In the genomic region with DNA sequence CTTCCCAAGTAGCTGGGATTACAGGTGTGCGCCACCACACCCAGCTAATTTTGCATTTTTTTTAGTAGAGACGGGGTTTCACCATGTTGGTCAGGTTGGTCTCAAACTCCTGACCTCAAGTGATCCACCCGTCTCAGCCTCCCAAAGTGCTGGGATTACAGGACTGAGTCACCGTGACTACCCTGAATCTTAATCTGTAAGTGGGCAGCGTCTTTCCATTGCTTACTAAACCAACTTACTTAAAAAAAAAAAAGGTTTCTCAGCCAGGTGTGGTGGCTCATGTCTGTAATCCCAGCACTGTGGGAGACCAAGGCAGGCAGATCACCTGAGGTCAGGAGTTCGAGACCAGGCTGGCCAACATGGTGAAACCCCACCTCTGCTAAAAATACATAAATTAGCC, we compare ENCODE assay signal across 4 cellular contexts. TPM values are rescaled to one million over a fixed set of nuclear protein-coding genes. Genes with fewer than 3 reads are reported as not detected.
DNase-seq lines count a peak whose midpoint lies in the region; ATAC-seq and TF ChIP-seq lines count a peak whose summit lies in the region.
"Not testable (repeated sequence)": the region's sequence is repeated elsewhere in the genome, so short reads cannot be mapped to it uniquely, and the experiment has no call there.

No MANE protein-coding gene starts in this region.

- not testable (repeated sequence) for H3K27me3 ChIP-seq in BLaER1 treated with 17β-estradiol and CSF1 and Interleukin-3, amounts not matched to agents 10 nM and 100 nM

- H3K4me1 ChIP-seq in BLaER1 treated with 17β-estradiol and CSF1 and Interleukin-3, amounts not matched to agents 10 nM and 100 nM = peaks cover 88 to 97% (median 95%) of the 10 kb centered on the region in 10 experiments

- peak overlapping the region; percentile 43 for H3K4me3 Mint-ChIP-seq in T-helper 17 cell
- not testable (repeated sequence) for H3K4me3 Mint-ChIP-seq in activated naive CD8-positive, alpha-beta T cell treated with anti-CD3 and anti-CD28 coated beads, Interleukin-2, amount 50 U/mL, for 24 hours; natural killer cell

- intact Hi-C loops in natural killer cell (cut with micrococcal nuclease) = not testable (repeated sequence)

- H3K27ac ChIP-seq in BLaER1 treated with 17β-estradiol and CSF1 and Interleukin-3, amounts not matched to agents 10 nM and 100 nM = peak overlapping the region in 2 of 11 experiments; percentile 24 to 65; a peak in 1 of 22 replicates

- not testable (repeated sequence) for H3K9me3 ChIP-seq in BLaER1 treated with 17β-estradiol and CSF1 and Interleukin-3, amounts not matched to agents 10 nM and 100 nM (replicated peaks in 1 of 11); T-helper 17 cell (ENCODE audit: control insufficient read depth, low read length, poor library complexity, severe bottlenecking)

- H3K4me2 ChIP-seq in BLaER1 treated with 17β-estradiol and CSF1 and Interleukin-3, amounts not matched to agents 10 nM and 100 nM = peak overlapping the region; percentile 79 to 93 (median 89)

- DNase-seq in T-helper 17 cell; activated naive CD8-positive, alpha-beta T cell treated with anti-CD3 and anti-CD28 coated beads, Interleukin-2, amount 50 U/mL, for 24 hours; natural killer cell: not testable (repeated sequence)

- not testable (repeated sequence) for H3K9ac ChIP-seq in BLaER1 treated with 17β-estradiol and CSF1 and Interleukin-3, amounts not matched to agents 10 nM and 100 nM

- H3K4me1 Mint-ChIP-seq in T-helper 17 cell (peaks cover 40% of the 10 kb centered on the region), natural killer cell (peaks cover 71 to 72% of the 10 kb centered on the region in 2 donors)
- peaks cover 31% of the 10 kb centered on the region for H3K4me1 Mint-ChIP-seq in activated naive CD8-positive, alpha-beta T cell treated with anti-CD3 and anti-CD28 coated beads, Interleukin-2, amount 50 U/mL, for 24 hours

- H3K4me3 ChIP-seq in BLaER1 treated with 17β-estradiol and CSF1 and Interleukin-3, amounts not matched to agents 10 nM and 100 nM = not testable (repeated sequence)

- H3K36me3 ChIP-seq in BLaER1 treated with 17β-estradiol and CSF1 and Interleukin-3, amounts not matched to agents 10 nM and 100 nM = peaks cover 0 to 19% (median 0%) of the 10 kb centered on the region in 11 experiments; a peak in 5 of 22 replicates

- H4K20me1 ChIP-seq in BLaER1 treated with 17β-estradiol and CSF1 and Interleukin-3, amounts not matched to agents 10 nM and 100 nM = peaks cover 10 to 99% (median 73%) of the 10 kb centered on the region in 11 experiments; a peak in 21 of 22 replicates

- not testable (repeated sequence) for H3K36me3 Mint-ChIP-seq in T-helper 17 cell (ENCODE audit: low read depth); activated naive CD8-positive, alpha-beta T cell treated with anti-CD3 and anti-CD28 coated beads, Interleukin-2, amount 50 U/mL, for 24 hours (ENCODE audit: low read depth); natural killer cell

- H3K27me3 Mint-ChIP-seq in T-helper 17 cell; activated naive CD8-positive, alpha-beta T cell treated with anti-CD3 and anti-CD28 coated beads, Interleukin-2, amount 50 U/mL, for 24 hours; natural killer cell (ENCODE audit: low read depth in 2 of 2): not testable (repeated sequence)

- not testable (repeated sequence) for TF ChIP-seq CTCF in natural killer cell (IDR thresholded peaks at IDR 0.05)

- H3K9me3 Mint-ChIP-seq in activated naive CD8-positive, alpha-beta T cell treated with anti-CD3 and anti-CD28 coated beads, Interleukin-2, amount 50 U/mL, for 24 hours; natural killer cell: not testable (repeated sequence)

- not testable (repeated sequence) for ATAC-seq in T-helper 17 cell, natural killer cell
- peak; percentile 46 for ATAC-seq in activated naive CD8-positive, alpha-beta T cell treated with anti-CD3 and anti-CD28 coated beads, Interleukin-2, amount 50 U/mL, for 24 hours

- H3K27ac Mint-ChIP-seq in T-helper 17 cell (peak overlapping the region; percentile 61), natural killer cell (peak overlapping the region; percentile 38 to 74)
- not testable (repeated sequence) for H3K27ac Mint-ChIP-seq in activated naive CD8-positive, alpha-beta T cell treated with anti-CD3 and anti-CD28 coated beads, Interleukin-2, amount 50 U/mL, for 24 hours

RNA-seq across cellular contexts. Expression of a gene that starts 25.5 kb away (rescaled TPM):
- total RNA-seq in T-helper 17 cell (100 to 1,000 TPM; 117 to 134 TPM), natural killer cell (100 to 1,000 TPM; 172 to 218 (median 207) TPM)
